8 cellular contexts compared by ENCODE assay signal in genomic region chr7:43649755-43650274, GRCh38.
DNase-seq lines count a peak whose midpoint lies in the region; ATAC-seq and TF ChIP-seq lines count a peak whose summit lies in the region.

No MANE protein-coding gene starts in this region.

- H3K27me3 ChIP-seq in thyroid gland: no peaks in the 10 kb centered on the region

- intact Hi-C loops in thyroid gland (cut with DNase I): loop anchor here (10.0 kb wide), 1 partner anchor 45 kb away; no protein-coding TSS in a partner anchor

- no peak for TF ChIP-seq CTCF in thyroid gland (IDR thresholded peaks at IDR 0.05)

- peak; percentile 66 for ATAC-seq in GM21390 (IDR thresholded peaks at IDR 0.05; ENCODE audit: unreplicated experiment)
- peak; percentile 29 for ATAC-seq in esophagus mucosa

- DNase-seq in ELF-1 (ENCODE audit: low read depth, low spot score) (peak; percentile 40), HT-29 (ENCODE audit: low spot score) (peak; percentile 46), thyroid gland (no peak), NCI-H526 (lab: John Stamatoyannopoulos, UW) (no peak)
- DNase-seq in activated CD4-positive, CD25-positive, alpha-beta regulatory T cell treated with anti-CD3 and anti-CD28 coated beads, Interleukin-2, amount 50 U/mL, for 72 hours: peak; percentile 47
- DNase-seq in stimulated activated CD8-positive, alpha-beta memory T cell treated with anti-CD3 and anti-CD28 coated beads, Interleukin-15, amount 100 ng/mL, for 1 hour (ENCODE audit: low read depth): peak; percentile 33

- 63 to 76% methylated on average over 4 of the region's 4 CpGs for WGBS in thyroid gland, 2 donors

- H3K4me1 ChIP-seq in thyroid gland: peaks cover 8 to 62% of the 10 kb centered on the region in 2 donors

- H3K27ac ChIP-seq in thyroid gland: peak overlapping the region in 1 of 3 donors; percentile 3

- no peaks in the 10 kb centered on the region for H3K9me3 ChIP-seq in thyroid gland

- no peak overlapping the region for H3K4me3 ChIP-seq in thyroid gland (replicated peaks in 1 of 3)

- TF ChIP-seq POLR2A in thyroid gland (IDR thresholded peaks at IDR 0.05): no peak

- no peaks in the 10 kb centered on the region for H3K36me3 ChIP-seq in thyroid gland

Comparison
In these comparisons a context has a peak if more than half of its experiments do, and no peak if none do; other contexts are left out.
1. DNase-seq: peak in ELF-1 (single experiment), HT-29 (single experiment), activated CD4-positive, CD25-positive, alpha-beta regulatory T cell treated with anti-CD3 and anti-CD28 coated beads, Interleukin-2, amount 50 U/mL, for 72 hours (single experiment) and stimulated activated CD8-positive, alpha-beta memory T cell treated with anti-CD3 and anti-CD28 coated beads, Interleukin-15, amount 100 ng/mL, for 1 hour (single experiment); none in thyroid gland (0 of 2) and NCI-H526 (0 of 2).